In the genomic region with DNA sequence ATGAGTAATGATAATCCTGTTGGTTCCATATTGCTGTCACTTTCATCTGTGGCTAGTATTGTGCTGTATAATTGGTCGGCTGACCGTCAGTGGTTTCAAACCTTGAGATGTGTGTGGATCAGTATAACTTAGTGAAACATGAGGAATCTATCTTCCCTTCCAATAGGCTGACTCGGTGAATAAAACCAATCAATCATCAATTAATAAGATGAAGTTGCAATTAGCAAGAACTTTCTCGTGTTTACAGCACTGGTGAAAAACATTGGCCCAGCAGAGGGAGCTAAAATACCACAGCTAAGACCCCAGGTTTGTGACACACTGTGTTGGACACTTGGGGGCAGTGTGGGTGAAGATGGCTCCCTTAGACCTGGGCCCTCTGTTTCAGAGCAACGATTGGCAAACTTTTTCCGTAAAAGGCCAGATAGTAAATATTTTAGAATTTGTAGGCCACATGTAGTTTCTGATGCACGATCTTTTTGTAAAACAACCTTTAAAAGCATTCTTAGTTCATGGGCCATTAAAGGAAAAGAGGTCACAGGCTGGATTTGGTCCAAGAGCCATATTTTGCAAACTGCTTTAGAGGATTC, we compare ENCODE assay signal across 9 cellular contexts. TPM values are rescaled to one million over a fixed set of nuclear protein-coding genes. Genes with fewer than 3 reads are reported as not detected.
A peak's percentile ranks its signal among the peaks of the same experiment; 100 is the strongest.
DNase-seq lines count a peak whose midpoint lies in the region; ATAC-seq and TF ChIP-seq lines count a peak whose summit lies in the region.
"Had no signal": no experiment of that assay in that cellular context is flagged by ENCODE, and none has a peak within 500 bp of the region (broad histone marks: within the 10 kb centered on the region; RNA-seq: fewer than 3 reads in every experiment).

No MANE protein-coding gene starts in this region.

- no peaks in the 10 kb centered on the region for H3K9me3 ChIP-seq in Peyer's patch
- H3K9me3 ChIP-seq in neutrophil, result no peaks in the 10 kb centered on the region

- no peak overlapping the region for H3K27ac ChIP-seq in Peyer's patch
- no peak overlapping the region for H3K27ac ChIP-seq in neutrophil
- no peak overlapping the region for H3K27ac ChIP-seq in substantia nigra (ENCODE audit: low read depth, low read length, poor library complexity, severe bottlenecking)

- no peak overlapping the region for H3K4me3 Mint-ChIP-seq in activated T-cell treated with anti-CD3 and anti-CD28 coated beads, Interleukin-2, amount 50 U/mL, for 4 hours
- H3K4me3 Mint-ChIP-seq: stimulated activated naive CD8-positive, alpha-beta T cell treated with anti-CD3 and anti-CD28 coated beads, Interleukin-15, Interleukin-2, amounts not matched to agents 100 ng/mL and 50 ng/mL, for 24 hours had no signal

- peaks cover 3% of the 10 kb centered on the region for H3K9me3 Mint-ChIP-seq in activated T-cell treated with anti-CD3 and anti-CD28 coated beads, Interleukin-2, amount 50 U/mL, for 4 hours
- H3K9me3 Mint-ChIP-seq: stimulated activated naive CD8-positive, alpha-beta T cell treated with anti-CD3 and anti-CD28 coated beads, Interleukin-15, Interleukin-2, amounts not matched to agents 100 ng/mL and 50 ng/mL, for 24 hours had no signal

- H3K27me3 Mint-ChIP-seq in activated T-cell treated with anti-CD3 and anti-CD28 coated beads, Interleukin-2, amount 50 U/mL, for 4 hours (ENCODE audit: low read depth), result peaks cover 7% of the 10 kb centered on the region

- DNase-seq in EH (ENCODE audit: low read depth) (peak; percentile 85), Kasumi-1 (lab: John Stamatoyannopoulos, UW) (peak; percentile 86), Peyer's patch (peak in 2 of 3 donors; percentile 75 to 91), fibroblast of peridontal ligament (ENCODE audit: extremely low read depth) (peak; percentile 92), substantia nigra (lab: John Stamatoyannopoulos, UW) (peak in 47 of 49 donors; percentile 5 to 89 (median 65))
- peak; percentile 66 for DNase-seq in activated T-cell treated with anti-CD3 and anti-CD28 coated beads, Interleukin-2, amount 50 U/mL, for 4 hours

- TF ChIP-seq POLR2A in Peyer's patch (IDR thresholded peaks at IDR 0.05), result no peak

- H3K36me3 Mint-ChIP-seq in activated T-cell treated with anti-CD3 and anti-CD28 coated beads, Interleukin-2, amount 50 U/mL, for 4 hours (ENCODE audit: insufficient read depth), result no peaks in the 10 kb centered on the region

- TF ChIP-seq CTCF in Peyer's patch (IDR thresholded peaks at IDR 0.05), result peak; percentile 83 to 99 (median 94)
- TF ChIP-seq CTCF in neutrophil (IDR thresholded peaks at IDR 0.05), result peak; percentile 18

- H3K27me3 ChIP-seq in Peyer's patch (no peaks in the 10 kb centered on the region), neutrophil (peaks cover 6% of the 10 kb centered on the region)

- H3K4me3 ChIP-seq in Peyer's patch (no peak overlapping the region), neutrophil (ENCODE audit: low read depth in 1 of 2, low read length in 1 of 2) (no peak overlapping the region)

- ATAC-seq in GM21786 (IDR thresholded peaks at IDR 0.05; ENCODE audit: unreplicated experiment), result peak; percentile 96
- peak; percentile 96 for ATAC-seq in activated T-cell treated with anti-CD3 and anti-CD28 coated beads, Interleukin-2, amount 50 U/mL, for 4 hours

- H3K4me1 ChIP-seq in Peyer's patch, result no peaks in the 10 kb centered on the region
- H3K4me1 ChIP-seq in neutrophil (ENCODE audit: control insufficient read depth in 1 of 2, insufficient read depth in 1 of 2, low read depth in 1 of 2, low read length in 1 of 2), result peaks cover 0 to 2% of the 10 kb centered on the region in 2 experiments

- H3K4me1 Mint-ChIP-seq in activated T-cell treated with anti-CD3 and anti-CD28 coated beads, Interleukin-2, amount 50 U/mL, for 4 hours (ENCODE audit: low read depth), result peaks cover 18% of the 10 kb centered on the region

- H3K36me3 ChIP-seq in Peyer's patch, result no peaks in the 10 kb centered on the region
- no peaks in the 10 kb centered on the region for H3K36me3 ChIP-seq in neutrophil

RNA-seq across cellular contexts. Expression of a gene that starts 47.8 kb away (rescaled TPM):
- not detected for total RNA-seq in Peyer's patch
- not detected for total RNA-seq in activated T-cell treated with anti-CD3 and anti-CD28 coated beads, Interleukin-2, amount 50 U/mL, for 4 hours
